Comparison of ENCODE assay signal across 17 cellular contexts in the genomic region with DNA sequence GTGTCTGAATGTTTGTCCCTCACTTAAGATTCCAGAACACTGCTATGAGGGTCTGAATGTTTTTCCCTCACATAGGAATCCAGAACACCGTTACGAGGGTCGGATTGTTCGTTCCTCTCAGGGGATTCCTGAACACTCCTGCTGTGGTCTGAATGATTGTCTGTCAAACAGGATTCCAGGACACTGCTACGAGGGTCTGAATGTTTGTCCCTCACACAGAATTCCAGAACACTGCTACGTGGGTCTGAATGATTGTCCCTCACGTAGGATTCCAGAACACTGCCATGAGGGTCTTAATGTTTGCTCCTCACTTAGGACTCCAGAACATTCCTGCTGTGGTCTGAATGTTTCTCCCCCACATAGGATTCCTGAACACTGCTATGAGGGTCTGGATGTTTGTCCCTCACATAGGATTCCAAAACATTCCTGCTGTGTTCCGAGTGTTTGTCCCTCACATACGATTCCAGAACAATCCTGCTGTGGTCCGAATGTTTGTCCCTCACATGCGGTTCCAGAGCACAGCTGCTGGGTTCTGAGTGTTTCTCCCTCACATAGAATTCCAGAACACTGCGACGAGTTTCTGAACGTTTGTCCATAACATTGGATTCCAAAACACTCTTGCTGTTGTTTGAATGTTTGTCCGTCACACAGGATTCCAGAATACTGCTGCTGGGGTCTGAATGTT.
DNase-seq lines count a peak whose midpoint lies in the region; ATAC-seq and TF ChIP-seq lines count a peak whose summit lies in the region.
"Had no signal": no experiment of that assay in that cellular context is flagged by ENCODE, and none has a peak within 500 bp of the region (broad histone marks: within the 10 kb centered on the region; RNA-seq: fewer than 3 reads in every experiment).

No MANE protein-coding gene starts in this region.

- no peaks in the 10 kb centered on the region for H3K4me1 Mint-ChIP-seq in endodermal cell
- no peaks in the 10 kb centered on the region for H3K4me1 Mint-ChIP-seq in activated CD4-positive, alpha-beta memory T cell treated with anti-CD3 and anti-CD28 coated beads, Interleukin-2, amount 10 ng/mL, durations not matched to agents 7 days and 5 days
- H3K4me1 Mint-ChIP-seq in H9 = no peaks in the 10 kb centered on the region
- H3K4me1 Mint-ChIP-seq: CD4-positive, CD25-positive, alpha-beta regulatory T cell; CD8-positive, alpha-beta memory T cell had no signal

- peaks cover 92% of the 10 kb centered on the region for H3K27me3 Mint-ChIP-seq in endodermal cell (ENCODE audit: insufficient read depth)
- no peaks in the 10 kb centered on the region for H3K27me3 Mint-ChIP-seq in activated CD4-positive, alpha-beta memory T cell treated with anti-CD3 and anti-CD28 coated beads, Interleukin-2, amount 10 ng/mL, durations not matched to agents 7 days and 5 days
- H3K27me3 Mint-ChIP-seq in H9 (ENCODE audit: low read depth) = peaks cover 95% of the 10 kb centered on the region
- H3K27me3 Mint-ChIP-seq: CD4-positive, CD25-positive, alpha-beta regulatory T cell; CD8-positive, alpha-beta memory T cell had no signal

- intact Hi-C loops in right lobe of liver (cut with DNase I) (no loop called here), vagina (cut with DNase I) (no loop called here)

- H3T11ph ChIP-seq in H9 (ENCODE audit: low read length) = no peak overlapping the region

- H3K27ac ChIP-seq in liver (ENCODE audit: low read depth in 1 of 2, low read length in 2 of 2) = no peak overlapping the region
- no peak overlapping the region for H3K27ac ChIP-seq in right lobe of liver
- H3K27ac ChIP-seq in endodermal cell (ENCODE audit: low read depth, low read length) = no peak overlapping the region
- H3K27ac ChIP-seq in vagina = no peak overlapping the region
- H3K27ac ChIP-seq in H9 (ENCODE audit: insufficient read length, low read depth, low read length) = no peak overlapping the region
- H3K27ac ChIP-seq: GM23248 had no signal

- CTCF ChIA-PET in activated CD4-positive, alpha-beta memory T cell treated with anti-CD3 and anti-CD28 coated beads, Interleukin-2, amount 10 ng/mL, durations not matched to agents 7 days and 5 days (lab: Charles Lee) = no interaction called here

- no peak overlapping the region for H2BK120ac ChIP-seq in H9 (ENCODE audit: low read depth, low read length, poor library complexity, severe bottlenecking)

- DNase-seq in right lobe of liver (no peak), endodermal cell (peak; percentile 20), medulla oblongata (ENCODE audit: extremely low spot score) (peak; percentile 11), vagina (ENCODE audit: extremely low spot score in 2 of 2) (peak; percentile 87 to 95), DMS153 (lab: John Stamatoyannopoulos, UW) (no peak), H9 (no peak)
- DNase-seq in activated CD4-positive, alpha-beta memory T cell treated with anti-CD3 and anti-CD28 coated beads, Interleukin-2, amount 10 ng/mL, durations not matched to agents 7 days and 5 days = no peak
- DNase-seq: ACHN; BE2C; C1 segment of cervical spinal cord; CD4-positive, CD25-positive, alpha-beta regulatory T cell; CD8-positive, alpha-beta memory T cell; COR-L47; DMS 273 treated with DMSO at 0.1 percent for 48 hours; GM23248; HCEC 1CT had no signal

- H3K79me2 ChIP-seq in H9 (ENCODE audit: insufficient read depth, low read length) = no peaks in the 10 kb centered on the region

- POLR2A ChIA-PET in activated CD4-positive, alpha-beta memory T cell treated with anti-CD3 and anti-CD28 coated beads, Interleukin-2, amount 10 ng/mL, durations not matched to agents 7 days and 5 days (lab: Charles Lee) = no interaction called here

- no peak overlapping the region for H2BK20ac ChIP-seq in H9 (ENCODE audit: low read depth, low read length, poor library complexity, severe bottlenecking)

- no peak overlapping the region for H2AFZ ChIP-seq in H9 (ENCODE audit: low read length)
- H2AFZ ChIP-seq: GM23248 had no signal

- no peak overlapping the region for H4K8ac ChIP-seq in H9 (replicated peaks; ENCODE audit: insufficient read length, low read depth, low read length)

- TF ChIP-seq RAD21 in liver (IDR thresholded peaks at IDR 0.05) = no peak

- no peak overlapping the region for H3K4ac ChIP-seq in H9 (ENCODE audit: low read depth, low read length)

- H2BK15ac ChIP-seq in H9 (ENCODE audit: low read depth, low read length) = no peak overlapping the region

- no peaks in the 10 kb centered on the region for H4K20me1 ChIP-seq in H9 (ENCODE audit: control insufficient read depth, insufficient read depth, insufficient read length)

- H3K9ac ChIP-seq in liver (ENCODE audit: low read depth in 1 of 2, low read length in 2 of 2) = no peak overlapping the region
- H3K9ac ChIP-seq in endodermal cell (ENCODE audit: extremely low read depth, low read length, poor library complexity, severe bottlenecking) = no peak overlapping the region
- H3K9ac ChIP-seq in H9 (ENCODE audit: extremely low read depth, insufficient read length, low read length) = no peak overlapping the region
- H3K9ac ChIP-seq: GM23248 had no signal

- 68% methylated on average over 15 of the region's 15 CpGs for WGBS in liver
- 48% methylated on average over 15 of the region's 15 CpGs for WGBS in right lobe of liver (ENCODE audit: insufficient coverage, low coverage, low lambda C conversion rate, missing lambda C conversion rate)
- 71 to 76% methylated on average over 15 of the region's 15 CpGs for WGBS in endodermal cell (ENCODE audit: insufficient coverage in 1 of 2, insufficient read length in 1 of 2), 2 experiments
- WGBS in H9 (ENCODE audit: extremely low coverage, insufficient read length, low lambda C conversion rate) = no CpG with 5 or more reads among the region's 15 CpGs

- H3K9me3 Mint-ChIP-seq in endodermal cell (peaks cover 91% of the 10 kb centered on the region), H9 (peaks cover 92 to 93% of the 10 kb centered on the region in 2 experiments)
- H3K9me3 Mint-ChIP-seq in activated CD4-positive, alpha-beta memory T cell treated with anti-CD3 and anti-CD28 coated beads, Interleukin-2, amount 10 ng/mL, durations not matched to agents 7 days and 5 days = peaks cover 48% of the 10 kb centered on the region

- no peak overlapping the region for H3K23ac ChIP-seq in H9 (ENCODE audit: insufficient read length, low read depth, low read length)

- H2BK5ac ChIP-seq in H9 (ENCODE audit: insufficient read length, low read length) = no peak overlapping the region

- H3K4me3 ChIP-seq in liver (ENCODE audit: low read depth in 1 of 3, low read length in 3 of 3) = peak overlapping the region in 2 of 3 donors; percentile 1 to 23
- H3K4me3 ChIP-seq in right lobe of liver = no peak overlapping the region
- H3K4me3 ChIP-seq in endodermal cell (ENCODE audit: low read length) = peak overlapping the region; percentile 37
- no peak overlapping the region for H3K4me3 ChIP-seq in vagina
- H3K4me3 ChIP-seq: GM23248 had no signal

- TF ChIP-seq POLR2A in right lobe of liver (IDR thresholded peaks at IDR 0.05) (no peak), vagina (IDR thresholded peaks at IDR 0.05) (no peak)

- no peak overlapping the region for H3K27ac Mint-ChIP-seq in endodermal cell
- H3K27ac Mint-ChIP-seq in activated CD4-positive, alpha-beta memory T cell treated with anti-CD3 and anti-CD28 coated beads, Interleukin-2, amount 10 ng/mL, durations not matched to agents 7 days and 5 days = no peak overlapping the region
- H3K27ac Mint-ChIP-seq in H9 = no peak overlapping the region
- H3K27ac Mint-ChIP-seq: CD4-positive, CD25-positive, alpha-beta regulatory T cell; CD8-positive, alpha-beta memory T cell had no signal

- H3K4me3 Mint-ChIP-seq in endodermal cell = no peak overlapping the region
- no peak overlapping the region for H3K4me3 Mint-ChIP-seq in activated CD4-positive, alpha-beta memory T cell treated with anti-CD3 and anti-CD28 coated beads, Interleukin-2, amount 10 ng/mL, durations not matched to agents 7 days and 5 days
- no peak overlapping the region for H3K4me3 Mint-ChIP-seq in H9
- H3K4me3 Mint-ChIP-seq: CD4-positive, CD25-positive, alpha-beta regulatory T cell; CD8-positive, alpha-beta memory T cell had no signal

- no peak overlapping the region for H3K14ac ChIP-seq in H9 (ENCODE audit: insufficient read depth, low read length)

- peaks cover 28 to 74% (median 55%) of the 10 kb centered on the region in 4 donors for H3K9me3 ChIP-seq in liver (ENCODE audit: control insufficient read depth in 4 of 4, low read length in 3 of 4)
- peaks cover 0 to 44% (median 6%) of the 10 kb centered on the region in 4 donors for H3K9me3 ChIP-seq in right lobe of liver
- H3K9me3 ChIP-seq in endodermal cell (ENCODE audit: control insufficient read depth, low read length) = peaks cover 77% of the 10 kb centered on the region
- peaks cover 53% of the 10 kb centered on the region for H3K9me3 ChIP-seq in vagina
- peaks cover 73% of the 10 kb centered on the region for H3K9me3 ChIP-seq in H9 (ENCODE audit: control insufficient read depth, low read depth, low read length)

- no peaks in the 10 kb centered on the region for H3K23me2 ChIP-seq in H9 (ENCODE audit: insufficient read length, low read depth, low read length, poor library complexity, severe bottlenecking)

- no peak overlapping the region for H2AK5ac ChIP-seq in H9 (ENCODE audit: insufficient read length, low read length)

- H3K4me1 ChIP-seq in liver (ENCODE audit: control insufficient read depth in 4 of 4, insufficient read depth in 4 of 4, low read length in 3 of 4) = no peaks in the 10 kb centered on the region
- H3K4me1 ChIP-seq in right lobe of liver = no peaks in the 10 kb centered on the region
- no peaks in the 10 kb centered on the region for H3K4me1 ChIP-seq in endodermal cell (ENCODE audit: control insufficient read depth, insufficient read depth, low read length)
- no peaks in the 10 kb centered on the region for H3K4me1 ChIP-seq in vagina
- no peaks in the 10 kb centered on the region for H3K4me1 ChIP-seq in H9 (ENCODE audit: insufficient read depth, low read length)
- H3K4me1 ChIP-seq: BE2C had no signal

- no peak overlapping the region for H3K18ac ChIP-seq in H9 (ENCODE audit: insufficient read length, low read depth, low read length)

- no peaks in the 10 kb centered on the region for H3K27me3 ChIP-seq in liver (ENCODE audit: control insufficient read depth in 4 of 4, insufficient read depth in 4 of 4, low read length in 3 of 4)
- H3K27me3 ChIP-seq in right lobe of liver = no peaks in the 10 kb centered on the region
- H3K27me3 ChIP-seq in endodermal cell (ENCODE audit: control insufficient read depth, insufficient read depth, low read length, poor library complexity, severe bottlenecking) = peaks cover 45% of the 10 kb centered on the region
- no peaks in the 10 kb centered on the region for H3K27me3 ChIP-seq in vagina
- peaks cover 70% of the 10 kb centered on the region; the same call in 1 of the 2 replicates for H3K27me3 ChIP-seq in H9 (ENCODE audit: insufficient read depth, low read length)
- H3K27me3 ChIP-seq: BE2C had no signal

- H3K36me3 ChIP-seq in liver (ENCODE audit: control insufficient read depth in 4 of 4, insufficient read depth in 3 of 4, low read depth in 1 of 4, low read length in 3 of 4) (no peaks in the 10 kb centered on the region), right lobe of liver (no peaks in the 10 kb centered on the region), endodermal cell (ENCODE audit: control insufficient read depth, insufficient read depth, low read length) (no peaks in the 10 kb centered on the region), vagina (peaks cover 0 to 5% of the 10 kb centered on the region in 2 donors)
- H3K36me3 ChIP-seq: BE2C had no signal

- H3K36me3 Mint-ChIP-seq in endodermal cell (ENCODE audit: low read depth) = peaks cover 2% of the 10 kb centered on the region
- peaks cover 3% of the 10 kb centered on the region for H3K36me3 Mint-ChIP-seq in activated CD4-positive, alpha-beta memory T cell treated with anti-CD3 and anti-CD28 coated beads, Interleukin-2, amount 10 ng/mL, durations not matched to agents 7 days and 5 days (ENCODE audit: low read depth)
- peaks cover 0 to 69% (median 31%) of the 10 kb centered on the region in 3 experiments; a peak in 6 of 7 replicates for H3K36me3 Mint-ChIP-seq in H9 (ENCODE audit: insufficient read depth in 1 of 3, low read depth in 3 of 3)

- H3K79me1 ChIP-seq in H9 (ENCODE audit: insufficient read depth, low read depth, low read length, poor library complexity, severe bottlenecking) = no peaks in the 10 kb centered on the region

- H3K4me2 ChIP-seq in H9 (ENCODE audit: insufficient read depth, insufficient read length, low read length) = no peak overlapping the region

- no peak overlapping the region for H2BK12ac ChIP-seq in H9 (ENCODE audit: insufficient read length, low read depth, low read length)

- H4K5ac ChIP-seq in H9 (ENCODE audit: insufficient read length, low read depth, low read length) = no peak overlapping the region

- no peak for ATAC-seq in right lobe of liver

- H3K56ac ChIP-seq in H9 (ENCODE audit: insufficient read length, low read depth, low read length) = no peak overlapping the region

- no peak overlapping the region for H4K91ac ChIP-seq in H9 (ENCODE audit: insufficient read length, low read depth, low read length)

- no peak for TF ChIP-seq CTCF in liver (IDR thresholded peaks at IDR 0.05; ENCODE audit: low read depth, low read length, missing input control)
- TF ChIP-seq CTCF in right lobe of liver (IDR thresholded peaks at IDR 0.05) = no peak
- no peak for TF ChIP-seq CTCF in endodermal cell (conservative IDR thresholded peaks at IDR 0.05)
- TF ChIP-seq CTCF in vagina (IDR thresholded peaks at IDR 0.05) = no peak
- TF ChIP-seq CTCF in H9 (conservative IDR thresholded peaks at IDR 0.05) = no peak

Comparison
In these comparisons a context has a peak if more than half of its experiments do, and no peak if none do; other contexts are left out.
1. H3K4me3 ChIP-seq: peak in liver (2 of 3) and endodermal cell (single experiment); none in right lobe of liver (0 of 3) and vagina (0 of 2).
2. DNase-seq: peak in endodermal cell (single experiment), medulla oblongata (single experiment) and vagina (2 of 2); none in right lobe of liver (0 of 3), activated CD4-positive, alpha-beta memory T cell treated with anti-CD3 and anti-CD28 coated beads, Interleukin-2, amount 10 ng/mL, durations not matched to agents 7 days and 5 days (single experiment), DMS153 (single experiment) and H9 (single experiment).